In genomic region chr4:139015948-139016451, GRCh38 we compare ENCODE assay signal across 8 cellular contexts. TPM values are rescaled to one million over a fixed set of nuclear protein-coding genes. Genes with fewer than 3 reads are reported as not detected.
DNase-seq lines count a peak whose midpoint lies in the region; ATAC-seq and TF ChIP-seq lines count a peak whose summit lies in the region.

No MANE protein-coding gene starts in this region.

- DNase-seq in NOMO-1 treated with DMSO at 0.1 percent for 48 hours (lab: John Stamatoyannopoulos, UW; ENCODE audit: unreplicated experiment) = peak; percentile 28
- DNase-seq in NOMO-1 treated with dmso at 0.1 percent for 144 hours (lab: John Stamatoyannopoulos, UW; ENCODE audit: unreplicated experiment) = no peak
- no peak for DNase-seq in NT2/D1 (ENCODE audit: low read depth, low spot score)
- DNase-seq in left ventricle myocardium inferior = peak; percentile 30
- DNase-seq in putamen (ENCODE audit: low spot score) = peak; percentile 13
- no peak for DNase-seq in NCI-H446 treated with DMSO at 0.1 percent for 48 hours (lab: John Stamatoyannopoulos, UW)

- peak overlapping the region; percentile 93 for H3K4me3 Mint-ChIP-seq in activated naive CD4-positive, alpha-beta T cell treated with anti-CD3 and anti-CD28 coated beads, Interleukin-2, amount 50 U/mL, for 24 hours

- ATAC-seq in HG02852 (IDR thresholded peaks at IDR 0.05; ENCODE audit: unreplicated experiment) = peak; percentile 42

- TF ChIP-seq CTCF in left ventricle myocardium inferior (IDR thresholded peaks at IDR 0.05; ENCODE audit: borderline replicate concordance) = no peak

- peaks cover 2% of the 10 kb centered on the region for H3K4me1 ChIP-seq in NT2/D1 (ENCODE audit: insufficient read depth, insufficient read length)
- H3K4me1 ChIP-seq in left ventricle myocardium inferior = peaks cover 43% of the 10 kb centered on the region

- no peaks in the 10 kb centered on the region for H3K27me3 Mint-ChIP-seq in activated naive CD4-positive, alpha-beta T cell treated with anti-CD3 and anti-CD28 coated beads, Interleukin-2, amount 50 U/mL, for 24 hours

- peak overlapping the region; percentile 90 for H3K9ac ChIP-seq in NT2/D1 (ENCODE audit: insufficient read length, low read depth)

- H3K27ac Mint-ChIP-seq in activated naive CD4-positive, alpha-beta T cell treated with anti-CD3 and anti-CD28 coated beads, Interleukin-2, amount 50 U/mL, for 24 hours = peak overlapping the region; percentile 59

- H3K36me3 Mint-ChIP-seq in activated naive CD4-positive, alpha-beta T cell treated with anti-CD3 and anti-CD28 coated beads, Interleukin-2, amount 50 U/mL, for 24 hours = peaks cover 10% of the 10 kb centered on the region

- H3K9me3 Mint-ChIP-seq in activated naive CD4-positive, alpha-beta T cell treated with anti-CD3 and anti-CD28 coated beads, Interleukin-2, amount 50 U/mL, for 24 hours = peaks cover 5% of the 10 kb centered on the region

- H3K36me3 ChIP-seq in NT2/D1 (ENCODE audit: insufficient read depth, insufficient read length, low read length) (peaks cover 19% of the 10 kb centered on the region), left ventricle myocardium inferior (no peaks in the 10 kb centered on the region)

- H3K4me3 ChIP-seq in NT2/D1 (ENCODE audit: insufficient read length, low read depth) (peak overlapping the region; percentile 86), left ventricle myocardium inferior (peak overlapping the region; percentile 78)

- intact Hi-C loops in left ventricle myocardium inferior (cut with micrococcal nuclease) = no loop called here

- H3K27ac ChIP-seq in left ventricle myocardium inferior (replicated peaks) = peak overlapping the region; percentile 95

- peaks cover 46% of the 10 kb centered on the region for H3K4me1 Mint-ChIP-seq in activated naive CD4-positive, alpha-beta T cell treated with anti-CD3 and anti-CD28 coated beads, Interleukin-2, amount 50 U/mL, for 24 hours

- H3K9me3 ChIP-seq in NT2/D1 (ENCODE audit: insufficient read depth, low read length) (no peaks in the 10 kb centered on the region), left ventricle myocardium inferior (replicated peaks) (no peaks in the 10 kb centered on the region)

- H3K27me3 ChIP-seq in NT2/D1 (ENCODE audit: insufficient read depth, insufficient read length) (no peaks in the 10 kb centered on the region), left ventricle myocardium inferior (ENCODE audit: low read depth) (no peaks in the 10 kb centered on the region)

RNA-seq across cellular contexts. Expression of gene NOCT, which starts 0.4 kb away (rescaled TPM):
- total RNA-seq in left ventricle myocardium inferior = 8.4 TPM

Comparison
In these comparisons a context has a peak if more than half of its experiments do, and no peak if none do; other contexts are left out.
1. DNase-seq: peak in NOMO-1 treated with DMSO at 0.1 percent for 48 hours (single experiment), left ventricle myocardium inferior (single experiment) and putamen (single experiment); none in NOMO-1 treated with dmso at 0.1 percent for 144 hours (single experiment), NT2/D1 (single experiment) and NCI-H446 treated with DMSO at 0.1 percent for 48 hours (single experiment).